Comparison of ENCODE assay signal across 1 cellular context in genomic region chr11:67612751-67613150, GRCh38.
TF ChIP-seq lines count a peak whose summit lies in the region.

No MANE protein-coding gene starts in this region.

TF ChIP-seq in HepG2, 621 proteins besides CTCF, POLR2A, EP300 and RAD21:
- no peak for TF ChIP-seq ZNF670 (CRISPR knock-in tag; IDR thresholded peaks at IDR 0.05; ENCODE audit: borderline replicate concordance)
- no peak for TF ChIP-seq CREB3 (CRISPR knock-in tag; IDR thresholded peaks at IDR 0.05)
- 0 out of 2 replicates have a peak, but pooled peaks have one; percentile 27 for TF ChIP-seq RBFOX2 (IDR thresholded peaks at IDR 0.05; ENCODE audit: low read depth, low read length)
- TF ChIP-seq SALL1 (CRISPR knock-in tag; IDR thresholded peaks at IDR 0.05) = no peak
